In the genomic region with DNA sequence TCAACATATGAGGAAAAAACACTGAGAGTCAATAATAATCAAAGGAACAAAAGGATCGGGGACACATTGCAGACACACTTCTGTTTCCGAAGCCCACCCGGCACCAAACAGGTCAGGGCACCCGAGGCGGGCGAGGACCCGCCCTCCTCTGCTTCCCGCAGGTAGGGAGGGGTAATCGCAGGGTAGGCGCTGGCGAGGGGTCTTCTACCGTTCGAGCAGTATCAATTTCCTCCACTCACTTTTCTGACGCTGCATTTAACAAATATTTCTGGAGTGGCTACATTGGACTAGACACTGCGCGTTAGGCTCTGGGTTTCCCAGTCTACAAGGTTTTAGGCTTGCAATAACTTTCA, we compare ENCODE assay signal across 8 cellular contexts. TPM values are rescaled to one million over a fixed set of nuclear protein-coding genes. Genes with fewer than 3 reads are reported as not detected.
DNase-seq lines count a peak whose midpoint lies in the region; ATAC-seq and TF ChIP-seq lines count a peak whose summit lies in the region.

No MANE protein-coding gene starts in this region.

- BruUV-seq in PC-9 (replicated peaks; lab: Mats Ljungman, UMichigan), result no TSS peak

- no peak for DNase-seq in PC-9
- DNase-seq in epithelial cell of proximal tubule (ENCODE audit: low read depth), result no peak
- no peak for DNase-seq in cortex of kidney (lab: John Stamatoyannopoulos, UW)

- H3K79me2 ChIP-seq in PC-9 (ENCODE audit: low read depth), result peaks cover 85% of the 10 kb centered on the region
- no peaks in the 10 kb centered on the region for H3K79me2 ChIP-seq in parathyroid adenoma

- H3K4me1 ChIP-seq in ES-I3 (ENCODE audit: insufficient read depth, low read length) (peaks cover 8% of the 10 kb centered on the region), PC-9 (replicated peaks; ENCODE audit: insufficient read depth) (peaks cover 63% of the 10 kb centered on the region), parathyroid adenoma (peaks cover 3% of the 10 kb centered on the region)

- H3K4me2 ChIP-seq in PC-9 (peak overlapping the region; percentile 91), parathyroid adenoma (ENCODE audit: low read length) (peak overlapping the region; percentile 72)

- H3K9me3 ChIP-seq in ES-I3 (ENCODE audit: control insufficient read depth, insufficient read depth, low read length) (no peaks in the 10 kb centered on the region), PC-9 (ENCODE audit: insufficient read depth, low read depth) (no peaks in the 10 kb centered on the region), parathyroid adenoma (ENCODE audit: control insufficient read depth, low read length) (no peaks in the 10 kb centered on the region)

- H4K20me1 ChIP-seq in PC-9 (ENCODE audit: insufficient read depth), result peaks cover 53% of the 10 kb centered on the region

- peaks cover 49% of the 10 kb centered on the region for H3F3A ChIP-seq in PC-9 (ENCODE audit: insufficient read depth, low read depth)

- H3K4me3 ChIP-seq in PC-9 (peak overlapping the region; percentile 79), epithelial cell of proximal tubule (ENCODE audit: low read depth, low read length) (peak overlapping the region; percentile 87), parathyroid adenoma (ENCODE audit: low read depth, low read length) (peak overlapping the region; percentile 79)

- H2AFZ ChIP-seq in PC-9 (no peak overlapping the region), parathyroid adenoma (peak overlapping the region; percentile 86)

- CTCF ChIA-PET in PC-9 (lab: Charles Lee), result no interaction called here

- H3K9ac ChIP-seq in ES-I3 (ENCODE audit: low read depth, low read length), result peak overlapping the region; percentile 95
- H3K9ac ChIP-seq in parathyroid adenoma, result no peak overlapping the region

- H3K9me2 ChIP-seq in PC-9 (ENCODE audit: insufficient read depth), result no peaks in the 10 kb centered on the region

- TF ChIP-seq CTCF in PC-9 (conservative IDR thresholded peaks at IDR 0.05) (no peak), epithelial cell of proximal tubule (conservative IDR thresholded peaks at IDR 0.05; ENCODE audit: low read depth, low read length) (no peak), parathyroid adenoma (IDR thresholded peaks at IDR 0.05) (no peak)

- H3K36me3 ChIP-seq in ES-I3 (ENCODE audit: insufficient read depth, low read length) (peaks cover 3% of the 10 kb centered on the region; the same call in 1 of the 2 replicates), PC-9 (ENCODE audit: low read depth) (peaks cover 35% of the 10 kb centered on the region), parathyroid adenoma (ENCODE audit: control insufficient read depth, insufficient read depth, low read length) (no peaks in the 10 kb centered on the region)

- intact Hi-C loops in PC-9 (cut with micrococcal nuclease; ENCODE audit: unreplicated experiment), result loop anchor here (5.0 kb wide), 2 partner anchors 63 to 347 kb away; no protein-coding TSS in a partner anchor

- POLR2A ChIA-PET in PC-9 (lab: Charles Lee; ENCODE audit: unreplicated experiment), result no interaction called here

- H3K27ac ChIP-seq in PC-9 (peak overlapping the region; percentile 99), parathyroid adenoma (no peak overlapping the region)

- ATAC-seq in GM18867 (IDR thresholded peaks at IDR 0.05; ENCODE audit: unreplicated experiment) (no peak), GM19351 (IDR thresholded peaks at IDR 0.05; ENCODE audit: unreplicated experiment) (no peak), HG03521 (IDR thresholded peaks at IDR 0.05; ENCODE audit: unreplicated experiment) (no peak)

- H3K27me3 ChIP-seq in PC-9 (ENCODE audit: insufficient read depth, low read depth) (no peaks in the 10 kb centered on the region), parathyroid adenoma (ENCODE audit: control insufficient read depth, insufficient read depth, low read length) (no peaks in the 10 kb centered on the region)

RNA-seq across cellular contexts. Expression of gene TXN, which starts 1.3 kb away (rescaled TPM):
- total RNA-seq in PC-9 (2021) (1,110 and 1,260 TPM in 2 replicates), epithelial cell of proximal tubule (307 and 390 TPM in 2 replicates)

RNA-seq across cellular contexts. Expression of gene C9orf152, which starts 47.1 kb away (rescaled TPM):
- total RNA-seq in PC-9 (2021), result 0.23 and 0.74 TPM in 2 replicates
- total RNA-seq in epithelial cell of proximal tubule, result not detected in 2 replicates
